Comparison of ENCODE assay signal across 26 cellular contexts in the genomic region with DNA sequence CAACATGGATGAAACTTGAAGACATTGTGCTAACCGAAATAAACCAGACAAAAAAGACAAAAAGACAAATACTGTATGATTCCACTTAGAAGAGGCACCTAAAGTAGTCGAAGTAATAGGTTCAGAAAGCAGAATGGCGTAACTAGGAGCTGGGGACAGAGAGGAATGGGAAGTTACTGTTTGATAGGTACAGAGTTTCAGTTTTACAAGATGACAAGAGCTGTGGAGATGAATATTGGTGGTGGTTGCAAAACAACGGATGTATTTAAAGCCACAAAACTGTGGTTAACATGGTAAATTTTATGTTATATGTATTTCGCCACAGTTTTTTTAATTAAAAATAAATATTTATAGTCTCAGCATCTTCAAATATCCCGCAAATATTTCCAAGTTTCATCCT.
"Had no signal": no experiment of that assay in that cellular context is flagged by ENCODE, and none has a peak within 500 bp of the region (broad histone marks: within the 10 kb centered on the region; RNA-seq: fewer than 3 reads in every experiment).

No MANE protein-coding gene starts in this region.

- H3K36me3 ChIP-seq: esophagus muscularis mucosa, heart right ventricle, left lung, lower lobe of right lung, neural progenitor cell, sigmoid colon, vagina had no signal

- H3K4me1 Mint-ChIP-seq: activated B cell treated with CpG ODN at 0.5 μM for 24 hours, neural progenitor cell had no signal

- H3K27ac Mint-ChIP-seq: activated B cell treated with CpG ODN at 0.5 μM for 24 hours; activated naive CD8-positive, alpha-beta T cell; activated T-cell treated with anti-CD3 and anti-CD28 coated beads, Interleukin-2, amount 50 U/mL, for 72 hours; natural killer cell; neural progenitor cell; stimulated activated effector memory CD8-positive, alpha-beta T cell treated with anti-CD3 and anti-CD28 coated beads, Interleukin-12 subunit alpha, Interleukin-12 subunit beta, amount 100 ng/mL, for 72 hours; stimulated activated naive CD8-positive, alpha-beta T cell treated with anti-CD3 and anti-CD28 coated beads, Interleukin-15, Interleukin-2, amounts not matched to agents 100 ng/mL and 50 ng/mL, for 24 hours; type B pancreatic cell had no signal

- H3K9me3 Mint-ChIP-seq: type B pancreatic cell had no signal

- H3K4me3 ChIP-seq: esophagus muscularis mucosa, heart right ventricle, left lung, lower lobe of right lung, neural progenitor cell, psoas muscle, sigmoid colon, vagina had no signal

- DNase-seq: activated B cell treated with CpG ODN at 0.5 μM for 24 hours; activated naive CD4-positive, alpha-beta T cell treated with Interleukin-2 at 50 U/mL for 16 hours; activated T-cell treated with anti-CD3 and anti-CD28 coated beads for 4 hours; activated T-cell treated with anti-CD3 and anti-CD28 coated beads, Interleukin-2, amount 50 U/mL, for 72 hours; anterior cingulate cortex; dermis blood vessel endothelial cell; effector CD4-positive, alpha-beta T cell; foreskin keratinocyte; heart right ventricle; left lung; lower lobe of right lung; mesenchymal stem cell; natural killer cell; occipital lobe; psoas muscle; sigmoid colon; small intestine; stimulated activated CD4-positive, alpha-beta T cell treated with anti-CD3 and anti-CD28 coated beads, Interleukin-4, amount 100 ng/mL, for 24 hours had no signal

- H3K4me1 ChIP-seq: esophagus muscularis mucosa, foreskin keratinocyte, heart right ventricle, left lung, lower lobe of right lung, neural progenitor cell, parathyroid adenoma, psoas muscle, sigmoid colon, vagina had no signal

- H3K4me3 Mint-ChIP-seq: activated B cell treated with CpG ODN at 0.5 μM for 24 hours; activated naive CD8-positive, alpha-beta T cell; activated T-cell treated with anti-CD3 and anti-CD28 coated beads, Interleukin-2, amount 50 U/mL, for 72 hours; natural killer cell; neural progenitor cell; stimulated activated effector memory CD8-positive, alpha-beta T cell treated with anti-CD3 and anti-CD28 coated beads, Interleukin-12 subunit alpha, Interleukin-12 subunit beta, amount 100 ng/mL, for 72 hours; stimulated activated naive CD8-positive, alpha-beta T cell treated with anti-CD3 and anti-CD28 coated beads, Interleukin-15, Interleukin-2, amounts not matched to agents 100 ng/mL and 50 ng/mL, for 24 hours; type B pancreatic cell had no signal

- H3K36me3 Mint-ChIP-seq: neural progenitor cell; stimulated activated effector memory CD8-positive, alpha-beta T cell treated with anti-CD3 and anti-CD28 coated beads, Interleukin-12 subunit alpha, Interleukin-12 subunit beta, amount 100 ng/mL, for 72 hours; type B pancreatic cell had no signal

- ATAC-seq: activated T-cell treated with anti-CD3 and anti-CD28 coated beads, Interleukin-2, amount 50 U/mL, for 72 hours; foreskin keratinocyte; heart right ventricle; left lung; lower lobe of right lung; natural killer cell; psoas muscle; stimulated activated effector memory CD8-positive, alpha-beta T cell treated with anti-CD3 and anti-CD28 coated beads, Interleukin-12 subunit alpha, Interleukin-12 subunit beta, amount 100 ng/mL, for 72 hours had no signal

- H3K27ac ChIP-seq: esophagus muscularis mucosa, foreskin keratinocyte, heart right ventricle, left lung, lower lobe of right lung, neural progenitor cell, parathyroid adenoma, psoas muscle, sigmoid colon, vagina had no signal

- H3K27me3 ChIP-seq: esophagus muscularis mucosa, heart right ventricle, neural progenitor cell, sigmoid colon, vagina had no signal
